Comparison of ENCODE assay signal across 21 cellular contexts in genomic region chr7:110418651-110419270, GRCh38.
DNase-seq lines count a peak whose midpoint lies in the region; ATAC-seq and TF ChIP-seq lines count a peak whose summit lies in the region.
"Had no signal": no experiment of that assay in that cellular context is flagged by ENCODE, and none has a peak within 500 bp of the region (broad histone marks: within the 10 kb centered on the region; RNA-seq: fewer than 3 reads in every experiment).

No MANE protein-coding gene starts in this region.

- peak; percentile 50 for DNase-seq in D341Med (ENCODE audit: low spot score)
- peak; percentile 93 for DNase-seq in NCI-H82 (lab: John Stamatoyannopoulos, UW)
- peak; percentile 81 for DNase-seq in left kidney (ENCODE audit: low read depth, low spot score)
- no peak for DNase-seq in NCI-H1048 (lab: John Stamatoyannopoulos, UW)
- DNase-seq: Caco-2; CD8-positive, alpha-beta T cell; Kasumi-1; NCI-H1105; NCI-H1436 treated with DMSO at 0.1 percent for 48 hours; NCI-H187 treated with DMSO at 0.1 percent for 48 hours; NCI-H2171; NCI-H226; NCI-H510A; PC-3 had no signal

- TF ChIP-seq EP300 in Ishikawa (IDR thresholded peaks at IDR 0.05; ENCODE audit: borderline replicate concordance): peak; percentile 94

- TF ChIP-seq RAD21 in Ishikawa (IDR thresholded peaks at IDR 0.05; ENCODE audit: low read depth): peak; percentile 32

- ATAC-seq in GM21619 (IDR thresholded peaks at IDR 0.05; ENCODE audit: unreplicated experiment) (no peak), GM21447 (IDR thresholded peaks at IDR 0.05; ENCODE audit: unreplicated experiment) (no peak), HG03135 (IDR thresholded peaks at IDR 0.05; ENCODE audit: unreplicated experiment) (no peak)
- ATAC-seq: CD8-positive, alpha-beta T cell; HepG2; K562; PC-3; Right ventricle myocardium inferior had no signal

TF ChIP-seq in Ishikawa, 13 proteins besides CTCF, POLR2A, EP300 and RAD21:
- TF ChIP-seq TCF12 (IDR thresholded peaks at IDR 0.05; ENCODE audit: low read depth) (peak; percentile 98), TEAD4 (IDR thresholded peaks at IDR 0.05) (peak; percentile 80), NFIC (IDR thresholded peaks at IDR 0.05) (peak; percentile 72), MAX (IDR thresholded peaks at IDR 0.05) (peak; percentile 31; the same call in 1 of the 2 replicates), CEBPB (IDR thresholded peaks at IDR 0.05) (no peak), REST (IDR thresholded peaks at IDR 0.05; ENCODE audit: low read depth) (no peak), CREB1 (IDR thresholded peaks at IDR 0.05; ENCODE audit: low read depth) (no peak), YY1 (IDR thresholded peaks at IDR 0.05; ENCODE audit: low read depth) (no peak), EGR1 (IDR thresholded peaks at IDR 0.05) (no peak), USF1 (IDR thresholded peaks at IDR 0.05) (no peak), TAF1 (IDR thresholded peaks at IDR 0.05; ENCODE audit: low read depth) (no peak), FOXM1 (IDR thresholded peaks at IDR 0.05; ENCODE audit: borderline replicate concordance, low read depth) (peak; percentile 89), ZBTB7A (IDR thresholded peaks at IDR 0.05; ENCODE audit: low read depth) (no peak)
